In the genomic region with DNA sequence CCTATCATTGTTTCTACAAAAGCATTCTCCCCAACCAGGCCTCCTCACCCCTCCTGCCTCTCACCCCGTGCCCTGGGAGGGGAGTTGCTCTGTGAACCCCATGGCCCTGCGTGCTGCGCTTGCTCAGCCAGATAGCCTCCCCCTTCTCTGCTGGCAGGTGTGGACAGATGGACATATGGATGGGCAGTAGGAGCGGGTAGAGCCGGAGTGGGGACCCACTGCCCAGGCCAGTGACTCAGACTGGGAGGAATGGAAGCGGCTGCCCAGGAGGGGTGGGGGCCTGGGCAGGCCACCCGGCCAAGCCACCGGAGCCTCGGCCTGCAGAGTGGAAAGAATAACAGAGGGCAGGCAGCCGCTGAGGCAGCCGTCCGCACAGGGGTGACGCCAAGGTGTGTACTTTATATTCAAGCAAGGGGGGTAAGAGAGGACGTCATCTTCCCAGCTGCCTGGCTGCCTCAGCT, we compare ENCODE assay signal across 17 cellular contexts. TPM values are rescaled to one million over a fixed set of nuclear protein-coding genes. Genes with fewer than 3 reads are reported as not detected.
DNase-seq lines count a peak whose midpoint lies in the region; ATAC-seq and TF ChIP-seq lines count a peak whose summit lies in the region.
"Had no signal": no experiment of that assay in that cellular context is flagged by ENCODE, and none has a peak within 500 bp of the region (broad histone marks: within the 10 kb centered on the region; RNA-seq: fewer than 3 reads in every experiment).

No MANE protein-coding gene starts in this region.

- DNase-seq in activated CD4-positive, alpha-beta memory T cell treated with anti-CD3 and anti-CD28 coated beads for 36 hours, result peak; percentile 8
- DNase-seq in activated CD4-positive, alpha-beta memory T cell treated with anti-CD3 and anti-CD28 coated beads, Interleukin-2, amount 10 ng/mL, durations not matched to agents 7 days and 5 days, result no peak
- DNase-seq in RWPE1 (ENCODE audit: low spot score) (no peak), left colon (peak; percentile 3 to 21), NCI-H82 (lab: John Stamatoyannopoulos, UW) (no peak)
- DNase-seq in activated CD8-positive, alpha-beta T cell treated with anti-CD3 and anti-CD28 coated beads, Interleukin-2, amount 10 ng/mL, durations not matched to agents 7 days and 5 days, result no peak
- DNase-seq: activated naive CD4-positive, alpha-beta T cell treated with anti-CD3 and anti-CD28 coated beads for 36 hours; effector CD4-positive, alpha-beta T cell; NCI-H2081; NCI-H526 treated with DMSO at 0.1 percent for 48 hours; stimulated activated CD4-positive, alpha-beta T cell treated with anti-CD3 and anti-CD28 coated beads, Interleukin-4, amount 100 ng/mL, for 24 hours had no signal

- H3K9me3 Mint-ChIP-seq in activated CD4-positive, alpha-beta memory T cell treated with anti-CD3 and anti-CD28 coated beads for 36 hours, result no peaks in the 10 kb centered on the region
- H3K9me3 Mint-ChIP-seq in activated CD4-positive, alpha-beta memory T cell treated with anti-CD3 and anti-CD28 coated beads, Interleukin-2, amount 10 ng/mL, durations not matched to agents 7 days and 5 days, result no peaks in the 10 kb centered on the region
- no peaks in the 10 kb centered on the region for H3K9me3 Mint-ChIP-seq in activated CD8-positive, alpha-beta T cell treated with anti-CD3 and anti-CD28 coated beads, Interleukin-2, amount 10 ng/mL, durations not matched to agents 7 days and 5 days (ENCODE audit: insufficient read depth)
- H3K9me3 Mint-ChIP-seq: activated naive CD4-positive, alpha-beta T cell treated with anti-CD3 and anti-CD28 coated beads for 36 hours; CD8-positive, alpha-beta T cell had no signal

- TF ChIP-seq CTCF in RWPE1 (conservative IDR thresholded peaks at IDR 0.05; ENCODE audit: low read depth), result no peak

- peaks cover 5% of the 10 kb centered on the region for H3K4me1 Mint-ChIP-seq in activated CD4-positive, alpha-beta memory T cell treated with anti-CD3 and anti-CD28 coated beads for 36 hours (ENCODE audit: low read depth)
- H3K4me1 Mint-ChIP-seq in activated CD4-positive, alpha-beta memory T cell treated with anti-CD3 and anti-CD28 coated beads, Interleukin-2, amount 10 ng/mL, durations not matched to agents 7 days and 5 days, result no peaks in the 10 kb centered on the region
- H3K4me1 Mint-ChIP-seq in activated CD8-positive, alpha-beta T cell treated with anti-CD3 and anti-CD28 coated beads, Interleukin-2, amount 10 ng/mL, durations not matched to agents 7 days and 5 days (ENCODE audit: low read depth), result no peaks in the 10 kb centered on the region

- H3K9ac ChIP-seq in skeletal muscle tissue (ENCODE audit: low read depth in 1 of 3, low read length in 3 of 3), result no peak overlapping the region

- CTCF ChIA-PET in activated CD4-positive, alpha-beta memory T cell treated with anti-CD3 and anti-CD28 coated beads for 36 hours (lab: Charles Lee), result interaction anchor here (1.5 to 2.0 kb wide), 2 partner anchors 12 to 215 kb away, joined by 4 to 5 read pairs; no protein-coding TSS in a partner anchor
- CTCF ChIA-PET in activated CD4-positive, alpha-beta memory T cell treated with anti-CD3 and anti-CD28 coated beads, Interleukin-2, amount 10 ng/mL, durations not matched to agents 7 days and 5 days (lab: Charles Lee), result no interaction called here
- CTCF ChIA-PET in RWPE1 (lab: Yijun Ruan, JAX), result interaction anchor here (1.2 to 2.0 kb wide), 3 partner anchors 11 to 215 kb away, joined by 5 to 7 read pairs (median 6); no protein-coding TSS in a partner anchor
- CTCF ChIA-PET in activated CD8-positive, alpha-beta T cell treated with anti-CD3 and anti-CD28 coated beads, Interleukin-2, amount 10 ng/mL, durations not matched to agents 7 days and 5 days (lab: Charles Lee), result no interaction called here

- ATAC-seq in left colon, result no peak
- ATAC-seq in HG03432 (IDR thresholded peaks at IDR 0.05; ENCODE audit: unreplicated experiment), result no peak
- ATAC-seq in activated CD8-positive, alpha-beta T cell treated with anti-CD3 and anti-CD28 coated beads, Interleukin-2, amount 10 ng/mL, durations not matched to agents 7 days and 5 days, result no peak
- ATAC-seq: CD8-positive, alpha-beta T cell had no signal

- no peaks in the 10 kb centered on the region for H3K9me3 ChIP-seq in skeletal muscle tissue (ENCODE audit: control insufficient read depth in 3 of 3, low read length in 3 of 3)
- H3K9me3 ChIP-seq: sigmoid colon had no signal

- H3K4me1 ChIP-seq in skeletal muscle tissue (ENCODE audit: control insufficient read depth in 3 of 3, insufficient read depth in 3 of 3, low read length in 3 of 3), result peaks cover 40 to 48% (median 42%) of the 10 kb centered on the region in 3 donors

- H3K27me3 ChIP-seq in skeletal muscle tissue (ENCODE audit: control insufficient read depth in 3 of 3, insufficient read depth in 3 of 3, low read length in 3 of 3), result peaks cover 0 to 4% (median 0%) of the 10 kb centered on the region in 3 donors

- no peaks in the 10 kb centered on the region for H3K36me3 Mint-ChIP-seq in activated CD4-positive, alpha-beta memory T cell treated with anti-CD3 and anti-CD28 coated beads for 36 hours
- no peaks in the 10 kb centered on the region for H3K36me3 Mint-ChIP-seq in activated CD4-positive, alpha-beta memory T cell treated with anti-CD3 and anti-CD28 coated beads, Interleukin-2, amount 10 ng/mL, durations not matched to agents 7 days and 5 days (ENCODE audit: low read depth)
- H3K36me3 Mint-ChIP-seq in activated CD8-positive, alpha-beta T cell treated with anti-CD3 and anti-CD28 coated beads, Interleukin-2, amount 10 ng/mL, durations not matched to agents 7 days and 5 days (ENCODE audit: low read depth), result no peaks in the 10 kb centered on the region
- H3K36me3 Mint-ChIP-seq: CD8-positive, alpha-beta T cell had no signal

- H3K27ac ChIP-seq in RWPE1 (peak overlapping the region; percentile 22), skeletal muscle tissue (ENCODE audit: low read depth, low read length) (peak overlapping the region; percentile 40)
- H3K27ac ChIP-seq: sigmoid colon, VCaP had no signal

- no peak overlapping the region for H3K4me3 Mint-ChIP-seq in activated CD4-positive, alpha-beta memory T cell treated with anti-CD3 and anti-CD28 coated beads for 36 hours
- no peak overlapping the region for H3K4me3 Mint-ChIP-seq in activated CD4-positive, alpha-beta memory T cell treated with anti-CD3 and anti-CD28 coated beads, Interleukin-2, amount 10 ng/mL, durations not matched to agents 7 days and 5 days
- no peak overlapping the region for H3K4me3 Mint-ChIP-seq in activated CD8-positive, alpha-beta T cell treated with anti-CD3 and anti-CD28 coated beads, Interleukin-2, amount 10 ng/mL, durations not matched to agents 7 days and 5 days
- H3K4me3 Mint-ChIP-seq: activated naive CD4-positive, alpha-beta T cell treated with anti-CD3 and anti-CD28 coated beads for 36 hours; CD8-positive, alpha-beta T cell had no signal

- intact Hi-C loops in activated CD4-positive, alpha-beta memory T cell treated with anti-CD3 and anti-CD28 coated beads for 36 hours (cut with micrococcal nuclease), result no loop called here
- intact Hi-C loops in left colon (cut with DNase I, micrococcal nuclease), result no loop called here

- no peak overlapping the region for H3K27ac Mint-ChIP-seq in activated CD4-positive, alpha-beta memory T cell treated with anti-CD3 and anti-CD28 coated beads for 36 hours
- H3K27ac Mint-ChIP-seq in activated CD4-positive, alpha-beta memory T cell treated with anti-CD3 and anti-CD28 coated beads, Interleukin-2, amount 10 ng/mL, durations not matched to agents 7 days and 5 days, result no peak overlapping the region
- H3K27ac Mint-ChIP-seq in activated CD8-positive, alpha-beta T cell treated with anti-CD3 and anti-CD28 coated beads, Interleukin-2, amount 10 ng/mL, durations not matched to agents 7 days and 5 days, result no peak overlapping the region
- H3K27ac Mint-ChIP-seq: activated naive CD4-positive, alpha-beta T cell treated with anti-CD3 and anti-CD28 coated beads for 36 hours; CD8-positive, alpha-beta T cell had no signal

- H3K36me3 ChIP-seq in skeletal muscle tissue (ENCODE audit: control insufficient read depth in 3 of 3, insufficient read depth in 3 of 3, low read length in 3 of 3), result peaks cover 0 to 10% (median 0%) of the 10 kb centered on the region in 3 donors
- H3K36me3 ChIP-seq: sigmoid colon had no signal

- POLR2A ChIA-PET in activated CD4-positive, alpha-beta memory T cell treated with anti-CD3 and anti-CD28 coated beads for 36 hours (lab: Charles Lee), result no interaction called here
- POLR2A ChIA-PET in activated CD4-positive, alpha-beta memory T cell treated with anti-CD3 and anti-CD28 coated beads, Interleukin-2, amount 10 ng/mL, durations not matched to agents 7 days and 5 days (lab: Charles Lee), result no interaction called here
- POLR2A ChIA-PET in RWPE1 (lab: Yijun Ruan, JAX; ENCODE audit: low non-redundant PET), result no interaction called here
- POLR2A ChIA-PET in activated CD8-positive, alpha-beta T cell treated with anti-CD3 and anti-CD28 coated beads, Interleukin-2, amount 10 ng/mL, durations not matched to agents 7 days and 5 days (lab: Charles Lee), result no interaction called here

- no peak overlapping the region for H3K4me3 ChIP-seq in skeletal muscle tissue (ENCODE audit: low read length in 3 of 3)
- H3K4me3 ChIP-seq: lung, sigmoid colon had no signal

- peaks cover 18% of the 10 kb centered on the region for H3K27me3 Mint-ChIP-seq in activated CD4-positive, alpha-beta memory T cell treated with anti-CD3 and anti-CD28 coated beads for 36 hours
- peaks cover 12% of the 10 kb centered on the region for H3K27me3 Mint-ChIP-seq in activated CD4-positive, alpha-beta memory T cell treated with anti-CD3 and anti-CD28 coated beads, Interleukin-2, amount 10 ng/mL, durations not matched to agents 7 days and 5 days
- peaks cover 14% of the 10 kb centered on the region for H3K27me3 Mint-ChIP-seq in activated CD8-positive, alpha-beta T cell treated with anti-CD3 and anti-CD28 coated beads, Interleukin-2, amount 10 ng/mL, durations not matched to agents 7 days and 5 days (ENCODE audit: low read depth)

RNA-seq across cellular contexts. Expression of gene CYP26B1, which starts 8.7 kb away (rescaled TPM):
- total RNA-seq in activated CD4-positive, alpha-beta memory T cell treated with anti-CD3 and anti-CD28 coated beads for 36 hours, result not detected
- not detected for total RNA-seq in activated CD4-positive, alpha-beta memory T cell treated with anti-CD3 and anti-CD28 coated beads, Interleukin-2, amount 10 ng/mL, durations not matched to agents 7 days and 5 days
- total RNA-seq in left colon (1 to 10 TPM; 1.6 to 2.1 TPM), skeletal muscle tissue (6.8 TPM)
- not detected for total RNA-seq in activated CD8-positive, alpha-beta T cell treated with anti-CD3 and anti-CD28 coated beads, Interleukin-2, amount 10 ng/mL, durations not matched to agents 7 days and 5 days
- total RNA-seq: activated naive CD4-positive, alpha-beta T cell treated with anti-CD3 and anti-CD28 coated beads for 36 hours; CD8-positive, alpha-beta T cell had no signal

Comparison
In these comparisons a context has a peak if more than half of its experiments do, and no peak if none do; other contexts are left out.
1. DNase-seq: peak in activated CD4-positive, alpha-beta memory T cell treated with anti-CD3 and anti-CD28 coated beads for 36 hours (single experiment) and left colon (2 of 2); none in activated CD4-positive, alpha-beta memory T cell treated with anti-CD3 and anti-CD28 coated beads, Interleukin-2, amount 10 ng/mL, durations not matched to agents 7 days and 5 days (single experiment), RWPE1 (single experiment), NCI-H82 (single experiment) and activated CD8-positive, alpha-beta T cell treated with anti-CD3 and anti-CD28 coated beads, Interleukin-2, amount 10 ng/mL, durations not matched to agents 7 days and 5 days (single experiment).
2. CTCF ChIA-PET loops: an anchor here in activated CD4-positive, alpha-beta memory T cell treated with anti-CD3 and anti-CD28 coated beads for 36 hours (1.5 to 2.0 kb wide) and RWPE1 (1.2 to 2.0 kb wide); none called in activated CD4-positive, alpha-beta memory T cell treated with anti-CD3 and anti-CD28 coated beads, Interleukin-2, amount 10 ng/mL, durations not matched to agents 7 days and 5 days and activated CD8-positive, alpha-beta T cell treated with anti-CD3 and anti-CD28 coated beads, Interleukin-2, amount 10 ng/mL, durations not matched to agents 7 days and 5 days.